In the genomic region with DNA sequence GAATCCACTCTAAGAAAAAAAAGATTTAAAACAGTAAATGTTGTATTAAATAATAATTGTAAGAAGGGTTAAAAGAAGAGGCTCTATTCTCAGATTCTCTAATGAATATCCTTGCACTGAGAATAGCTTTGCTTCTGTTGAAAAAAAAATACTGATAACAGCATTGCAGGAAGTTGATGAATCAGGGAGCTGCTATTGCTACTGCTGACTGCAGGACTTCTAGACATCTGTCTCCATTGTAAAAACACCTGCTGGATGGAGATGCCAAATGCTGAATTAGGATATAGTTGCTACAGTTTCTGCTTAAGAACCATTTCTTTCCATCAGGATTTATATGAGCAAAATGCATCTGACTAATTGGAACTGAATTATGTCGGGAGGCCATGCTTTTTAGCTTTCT, we compare ENCODE assay signal across 23 cellular contexts. TPM values are rescaled to one million over a fixed set of nuclear protein-coding genes. Genes with fewer than 3 reads are reported as not detected.
"Had no signal": no experiment of that assay in that cellular context is flagged by ENCODE, and none has a peak within 500 bp of the region (broad histone marks: within the 10 kb centered on the region; RNA-seq: fewer than 3 reads in every experiment).

No MANE protein-coding gene starts in this region.

- H3K27ac ChIP-seq: breast epithelium, esophagus muscularis mucosa, foreskin keratinocyte, left ventricle myocardium inferior, parathyroid adenoma, tibial nerve, uterus had no signal

- H3K27me3 ChIP-seq: breast epithelium, esophagus muscularis mucosa, tibial nerve, uterus had no signal

- H3K9me3 ChIP-seq: breast epithelium, esophagus muscularis mucosa, left ventricle myocardium inferior, mucosa of descending colon, tibial nerve, uterus had no signal

- H3K4me3 ChIP-seq: breast epithelium, esophagus muscularis mucosa, left ventricle myocardium inferior, mucosa of descending colon, tibial nerve, uterus had no signal

- H3K4me1 ChIP-seq: breast epithelium, foreskin keratinocyte, parathyroid adenoma, tibial nerve, uterus had no signal

- DNase-seq: activated CD4-positive, alpha-beta T cell treated with anti-CD3 and anti-CD28 coated beads, Interleukin-2, amount 10 ng/mL, durations not matched to agents 24 days and 14 days; activated CD4-positive, CD25-positive, alpha-beta regulatory T cell; activated CD8-positive, alpha-beta memory T cell treated with anti-CD3 and anti-CD28 coated beads, Interleukin-2, amount 50 U/mL, for 4 hours; activated CD8-positive, alpha-beta T cell treated with anti-CD3 and anti-CD28 coated beads, Interleukin-2, amount 10 ng/mL, durations not matched to agents 7 days and 5 days; activated gamma-delta T cell; activated naive CD8-positive, alpha-beta T cell treated with anti-CD3 and anti-CD28 coated beads for 36 hours; activated T-cell treated with anti-CD3 and anti-CD28 coated beads, Interleukin-2, amount 50 U/mL, for 48 hours; anterior cingulate cortex; foreskin keratinocyte; glutamatergic neuron; hypothalamus; left ventricle myocardium inferior; mucosa of descending colon; naive thymus-derived CD4-positive, alpha-beta T cell; stimulated activated CD4-positive, alpha-beta T cell treated with anti-CD3 and anti-CD28 coated beads, Interleukin-2, amount 100 ng/mL, for 48 hours; T-helper 17 cell; uterus had no signal

- H3K9ac ChIP-seq: parathyroid adenoma had no signal

- H3K36me3 ChIP-seq: breast epithelium, esophagus muscularis mucosa, left ventricle myocardium inferior, tibial nerve, uterus had no signal

RNA-seq across cellular contexts. Expression of a gene that starts 50.3 kb away (rescaled TPM):
- total RNA-seq: activated CD4-positive, alpha-beta T cell treated with anti-CD3 and anti-CD28 coated beads, Interleukin-2, amount 10 ng/mL, durations not matched to agents 24 days and 14 days; activated CD8-positive, alpha-beta T cell treated with anti-CD3 and anti-CD28 coated beads, Interleukin-2, amount 10 ng/mL, durations not matched to agents 7 days and 5 days; activated naive CD8-positive, alpha-beta T cell treated with anti-CD3 and anti-CD28 coated beads for 36 hours; esophagus muscularis mucosa; foreskin keratinocyte; kidney epithelial cell; left ventricle myocardium inferior; mucosa of descending colon; naive thymus-derived CD4-positive, alpha-beta T cell; renal cortical epithelial cell; T-helper 17 cell; uterus had no signal
